In genomic region chr1:1164701-1165451, GRCh38 we compare ENCODE assay signal across 12 cellular contexts. TPM values are rescaled to one million over a fixed set of nuclear protein-coding genes. Genes with fewer than 3 reads are reported as not detected.
DNase-seq lines count a peak whose midpoint lies in the region; ATAC-seq, FAIRE-seq and TF ChIP-seq lines count a peak whose summit lies in the region.
"Had no signal": no experiment of that assay in that cellular context is flagged by ENCODE, and none has a peak within 500 bp of the region (broad histone marks: within the 10 kb centered on the region; RNA-seq: fewer than 3 reads in every experiment).

No MANE protein-coding gene starts in this region.

- TF ChIP-seq CTCF in pancreas (IDR thresholded peaks at IDR 0.05), result no peak

- intact Hi-C loops in pancreas (cut with DNase I), result no loop called here

- peak; percentile 53 for DNase-seq in DMS53 treated with DMSO at 0.1 percent for 48 hours (lab: John Stamatoyannopoulos, UW; ENCODE audit: unreplicated experiment)
- DNase-seq in NCI-H510A (lab: John Stamatoyannopoulos, UW), result peak; percentile 58
- peak; percentile 68 to 90 (median 81) for DNase-seq in pancreas
- DNase-seq in NCI-H345 (lab: John Stamatoyannopoulos, UW), result no peak
- DNase-seq in NCI-H524 (lab: John Stamatoyannopoulos, UW), result no peak
- DNase-seq: activated CD8-positive, alpha-beta memory T cell treated with anti-CD3 and anti-CD28 coated beads, Interleukin-2, amount 10 ng/mL, durations not matched to agents 7 days and 5 days; CD8-positive, alpha-beta T cell had no signal

- FAIRE-seq in pancreas (lab: Jason Lieb, UNC), result no peak
- FAIRE-seq: endometrium had no signal

- peak overlapping the region; percentile 43 to 85 (median 58) for H3K4me3 ChIP-seq in pancreas
- H3K4me3 ChIP-seq: thoracic aorta had no signal

- no peaks in the 10 kb centered on the region for H3K36me3 ChIP-seq in pancreas
- H3K36me3 ChIP-seq: thoracic aorta had no signal

- H3K4me1 ChIP-seq in pancreas, result peaks cover 5 to 14% (median 6%) of the 10 kb centered on the region in 3 donors

- peak overlapping the region; percentile 89 to 96 (median 96) for H3K27ac ChIP-seq in pancreas
- H3K27ac ChIP-seq: thoracic aorta had no signal

- 14% methylated on average over 47 to 48 of the region's 48 CpGs for WGBS in pancreas, 2 donors

- ATAC-seq in esophagus mucosa (peak; percentile 65), pancreas (peak; percentile 37 to 62 (median 52)), HG02840 (IDR thresholded peaks at IDR 0.05; ENCODE audit: low FRiP score, unreplicated experiment) (no peak), GM21381 (IDR thresholded peaks at IDR 0.05; ENCODE audit: unreplicated experiment) (no peak)
- ATAC-seq: activated CD8-positive, alpha-beta memory T cell treated with anti-CD3 and anti-CD28 coated beads, Interleukin-2, amount 10 ng/mL, durations not matched to agents 7 days and 5 days; CD8-positive, alpha-beta T cell had no signal

- no peaks in the 10 kb centered on the region for H3K9me3 ChIP-seq in pancreas
- H3K9me3 ChIP-seq: thoracic aorta had no signal

- H3K27me3 ChIP-seq in pancreas, result no peaks in the 10 kb centered on the region

RNA-seq across cellular contexts. Expression of gene TTLL10, which starts 8.8 kb away (rescaled TPM):
- total RNA-seq in esophagus mucosa, result 1.0 TPM
- total RNA-seq in pancreas, result under 1 TPM in 5 of 6 donors, not detected in 1; 0.20 to 0.51 (median 0.38) TPM
- 1 to 10 TPM; 1.0 to 1.6 TPM for polyA plus RNA-seq in pancreas
- total RNA-seq: activated CD8-positive, alpha-beta memory T cell treated with anti-CD3 and anti-CD28 coated beads, Interleukin-2, amount 10 ng/mL, durations not matched to agents 7 days and 5 days; CD8-positive, alpha-beta T cell; thoracic aorta had no signal

RNA-seq across cellular contexts. Expression of gene TNFRSF18, which starts 41.5 kb away (rescaled TPM):
- total RNA-seq in esophagus mucosa (16.3 TPM), pancreas (under 1 TPM in 3 of 6 donors, not detected in 3; 0.32 to 0.34 (median 0.34) TPM)
- 1 to 10 TPM; 1.1 to 1.2 TPM for polyA plus RNA-seq in pancreas

RNA-seq across cellular contexts. Expression of gene C1orf159, which starts 49.0 kb away (rescaled TPM):
- total RNA-seq in esophagus mucosa (9.4 TPM), pancreas (1 to 10 TPM; 3.0 to 6.7 (median 4.0) TPM)
- 10 to 100 TPM; 20.9 to 30.7 TPM for polyA plus RNA-seq in pancreas

RNA-seq across cellular contexts. Expression of gene TNFRSF4, which starts 49.1 kb away (rescaled TPM):
- total RNA-seq in esophagus mucosa, result 0.36 TPM
- total RNA-seq in pancreas, result 1 to 10 TPM in 3 of 6 donors, under 1 TPM in 3; 0.26 to 1.6 (median 0.86) TPM
- polyA plus RNA-seq in pancreas, result 1 to 10 TPM; 2.8 to 5.0 TPM

Comparison
In these comparisons a context has a peak if more than half of its experiments do, and no peak if none do; other contexts are left out.
1. DNase-seq: peak in DMS53 treated with DMSO at 0.1 percent for 48 hours (single experiment), NCI-H510A (single experiment) and pancreas (6 of 6); none in NCI-H345 (single experiment) and NCI-H524 (0 of 2).
2. ATAC-seq: peak in esophagus mucosa (single experiment) and pancreas (4 of 4); none in HG02840 (single experiment) and GM21381 (single experiment).
3. RNA of gene TNFRSF18, which starts 41.5 kb away (total RNA-seq): 16.3 TPM in esophagus mucosa (single experiment); 0.32 to 0.34 TPM in pancreas; every median in the first group is over 10 times any median in the second.